In genomic region chr2:198706683-198707082, GRCh38 we compare ENCODE assay signal across 21 cellular contexts.
"Had no signal": no experiment of that assay in that cellular context is flagged by ENCODE, and none has a peak within 500 bp of the region (broad histone marks: within the 10 kb centered on the region; RNA-seq: fewer than 3 reads in every experiment).

No MANE protein-coding gene starts in this region.

- H3K4me3 ChIP-seq: SJSA1, SK-N-MC had no signal

- H3K27me3 ChIP-seq: SJSA1 had no signal

- H3K4me1 ChIP-seq: SJSA1 had no signal

- H3K9me3 ChIP-seq: SJSA1 had no signal

- H3K27ac ChIP-seq: SJSA1, SK-N-MC had no signal

- H3K36me3 ChIP-seq: SJSA1 had no signal

- DNase-seq: Karpas-422, KG1, MM.1S, NCI-H1417, NCI-H1436 treated with DMSO at 0.1 percent for 48 hours, NCI-H1694, NCI-H1930, NCI-H2081, NCI-H2107, NCI-H2227 treated with DMSO at 0.1 percent for 48 hours, NCI-H510A treated with DMSO at 0.1 percent for 48 hours, NCI-H526, NCI-H82, Right ventricle myocardium superior, RPMI8226, SIG-M5, T-cell had no signal

- FAIRE-seq: HepG2, RCC 7860 had no signal

- ATAC-seq: HepG2, T-cell had no signal
